ENCODE assay signal across 8 cellular contexts in genomic region chr1:24150228-24151174, GRCh38. TPM values are rescaled to one million over a fixed set of nuclear protein-coding genes. Genes with fewer than 3 reads are reported as not detected.
DNase-seq lines count a peak whose midpoint lies in the region; ATAC-seq and TF ChIP-seq lines count a peak whose summit lies in the region.

No MANE protein-coding gene starts in this region.

- H3K4me3 Mint-ChIP-seq in neural crest cell, result peak overlapping the region; percentile 7

- H3K4me3 ChIP-seq in MM.1S (ENCODE audit: low read length), result peak overlapping the region; percentile 46

- peak overlapping the region; percentile 53; the same call in 1 of the 2 replicates for H3K9ac ChIP-seq in MM.1S (ENCODE audit: low read length)

- H3K79me2 ChIP-seq in MM.1S (ENCODE audit: low read length), result no peaks in the 10 kb centered on the region

- H3K27me3 Mint-ChIP-seq in neural crest cell (ENCODE audit: low read depth), result peaks cover 46% of the 10 kb centered on the region

- 0 out of 2 replicates have a peak, but pooled peaks cover 1% of the 10 kb centered on the region for H3K36me3 ChIP-seq in MM.1S (replicated peaks; ENCODE audit: insufficient read depth, low read length)

- H3K4me1 Mint-ChIP-seq in neural crest cell, result peaks cover 16% of the 10 kb centered on the region

- peak; percentile 68 for DNase-seq in 8988T
- peak; percentile 83 for DNase-seq in MM.1S
- peak; percentile 52 for DNase-seq in SHP77 treated with DMSO at 0.1 percent for 48 hours (lab: John Stamatoyannopoulos, UW)
- peak; percentile 48 for DNase-seq in activated gamma-delta T cell (lab: John Stamatoyannopoulos, UW)
- DNase-seq in foreskin keratinocyte, result peak; percentile 65 to 89
- peak; percentile 93 for DNase-seq in neural crest cell (ENCODE audit: low read depth, low spot score)
- DNase-seq in stimulated activated naive CD8-positive, alpha-beta T cell treated with anti-CD3 and anti-CD28 coated beads, Interleukin-15, Interleukin-2, amounts not matched to agents 100 U/mL and 50 U/mL, for 24 hours, result peak; percentile 94

- H3K9me3 Mint-ChIP-seq in neural crest cell, result no peaks in the 10 kb centered on the region

- peak; percentile 83 for TF ChIP-seq CTCF in MM.1S (IDR thresholded peaks at IDR 0.05; ENCODE audit: low read length)
- TF ChIP-seq CTCF in foreskin keratinocyte (conservative IDR thresholded peaks at IDR 0.05), result peak; percentile 96
- TF ChIP-seq CTCF in neural crest cell (conservative IDR thresholded peaks at IDR 0.05), result peak; percentile 84

- H3K36me3 Mint-ChIP-seq in neural crest cell (ENCODE audit: low read depth), result no peaks in the 10 kb centered on the region

- H3K27ac ChIP-seq in MM.1S (ENCODE audit: low read length) (peak overlapping the region; percentile 61; the same call in 1 of the 2 replicates), foreskin keratinocyte (peak overlapping the region; percentile 94)

- H4K20me1 ChIP-seq in MM.1S (ENCODE audit: insufficient read depth, low read length), result no peaks in the 10 kb centered on the region

- peak overlapping the region; percentile 52; the same call in 1 of the 2 replicates for H2AFZ ChIP-seq in MM.1S (ENCODE audit: low read length)

- H3K4me2 ChIP-seq in MM.1S (ENCODE audit: low read depth, low read length), result peak overlapping the region; percentile 64

- H3K9me2 ChIP-seq in MM.1S (replicated peaks; ENCODE audit: insufficient read depth, low read length), result no peaks in the 10 kb centered on the region

- ATAC-seq in GM19023 (IDR thresholded peaks at IDR 0.05; ENCODE audit: unreplicated experiment) (peak; percentile 50), foreskin keratinocyte (peak; percentile 82)
- ATAC-seq in stimulated activated naive CD8-positive, alpha-beta T cell treated with anti-CD3 and anti-CD28 coated beads, Interleukin-15, Interleukin-2, amounts not matched to agents 100 U/mL and 50 U/mL, for 24 hours, result peak; percentile 87

- peaks cover 18% of the 10 kb centered on the region for H3F3A ChIP-seq in MM.1S (ENCODE audit: insufficient read depth, low read length)

- H3K27ac Mint-ChIP-seq in neural crest cell (ENCODE audit: unreplicated experiment), result no peak overlapping the region

- no peaks in the 10 kb centered on the region for H3K27me3 ChIP-seq in MM.1S (replicated peaks; ENCODE audit: insufficient read depth, low read length)
- H3K27me3 ChIP-seq in foreskin keratinocyte, result no peaks in the 10 kb centered on the region

- H3K4me1 ChIP-seq in MM.1S (ENCODE audit: low read length) (peaks cover 4% of the 10 kb centered on the region; the same call in 1 of the 2 replicates), foreskin keratinocyte (peaks cover 15% of the 10 kb centered on the region)

- no peaks in the 10 kb centered on the region for H3K9me3 ChIP-seq in MM.1S (replicated peaks; ENCODE audit: insufficient read depth, low read length)

RNA-seq across cellular contexts. Expression of gene IL22RA1, which starts 7.6 kb away (rescaled TPM):
- total RNA-seq in foreskin keratinocyte (5.6 and 7.0 TPM in 2 replicates), neural crest cell (not detected in 2 replicates)
- polyA plus RNA-seq in foreskin keratinocyte, result 6.2 and 6.3 TPM in 2 replicates

RNA-seq across cellular contexts. Expression of gene IFNLR1, which starts 36.6 kb away (rescaled TPM):
- total RNA-seq in foreskin keratinocyte (10.9 and 11.9 TPM in 2 replicates), neural crest cell (0.11 and 0.21 TPM in 2 replicates)
- polyA plus RNA-seq in foreskin keratinocyte, result 6.1 and 9.5 TPM in 2 replicates

RNA-seq across cellular contexts. Expression of gene MYOM3, which starts 38.6 kb away (rescaled TPM):
- total RNA-seq in foreskin keratinocyte (0.07 and 0.31 TPM in 2 replicates), neural crest cell (not detected in 2 replicates)
- polyA plus RNA-seq in foreskin keratinocyte, result 0.02 and 0.15 TPM in 2 replicates

Comparison
In these comparisons a context has a peak if more than half of its experiments do, and no peak if none do; other contexts are left out.
1. Peak in every context shown above with its lines: DNase-seq, ATAC-seq, H3K4me3 ChIP-seq and H3K27ac ChIP-seq.